In genomic region chr3:115913069-115913686, GRCh38 we compare ENCODE assay signal across 1 cellular context.
TF ChIP-seq lines count a peak whose summit lies in the region.

No MANE protein-coding gene starts in this region.

TF ChIP-seq in GM23338, 12 proteins besides CTCF, POLR2A, EP300 and RAD21 (continued from another document):
- TF ChIP-seq ZNF462 (CRISPR knock-in tag; IDR thresholded peaks at IDR 0.05) (no peak), STAT1 (IDR thresholded peaks at IDR 0.05; ENCODE audit: unreplicated experiment) (no peak), NANOG (IDR thresholded peaks at IDR 0.05; ENCODE audit: borderline replicate concordance) (no peak), ETS1 (IDR thresholded peaks at IDR 0.05) (no peak), REST (IDR thresholded peaks at IDR 0.05; ENCODE audit: unreplicated experiment) (no peak), CREB1 (CRISPR knock-in tag; IDR thresholded peaks at IDR 0.05; ENCODE audit: low read depth) (no peak), EZH2phosphoT487 (IDR thresholded peaks at IDR 0.05; ENCODE audit: unreplicated experiment) (no peak), EZH2 (IDR thresholded peaks at IDR 0.05; ENCODE audit: low read depth, unreplicated experiment) (no peak), POLR2AphosphoS5 (IDR thresholded peaks at IDR 0.05; ENCODE audit: low read depth) (no peak)
